In genomic region chr17:28842282-28843012, GRCh38 we compare ENCODE assay signal across 8 cellular contexts. TPM values are rescaled to one million over a fixed set of nuclear protein-coding genes. Genes with fewer than 3 reads are reported as not detected.
A peak's percentile ranks its signal among the peaks of the same experiment; 100 is the strongest.
DNase-seq lines count a peak whose midpoint lies in the region; ATAC-seq and TF ChIP-seq lines count a peak whose summit lies in the region.

TSS of gene FAM222B (minus strand) at chr17:28842790. CDS start at chr17:28766667, 76,123 bp downstream.

- H3K27ac ChIP-seq in SJCRH30 (peak within 1 kb of the TSS; percentile 56), foreskin keratinocyte (peak within 1 kb of the TSS; percentile 41), stomach (peak within 1 kb of the TSS; percentile 79 to 90 (median 84))

- no peaks in the 10 kb centered on the region for H3K27me3 Mint-ChIP-seq in neural crest cell (ENCODE audit: low read depth)

- peak within 1 kb of the TSS; percentile 97 for H3K4me3 Mint-ChIP-seq in neural crest cell

- H3K27ac Mint-ChIP-seq in neural crest cell (ENCODE audit: unreplicated experiment), result peak within 1 kb of the TSS; percentile 97

- 0 to 1% (median 0%) methylated on average over 23 to 44 of the region's 44 CpGs for WGBS in stomach, 5 donors

- H3K36me3 Mint-ChIP-seq in neural crest cell (ENCODE audit: low read depth), result no peaks in the 10 kb centered on the region

- peak in 1 of 4 donors; percentile 68 for TF ChIP-seq POLR2A in stomach (IDR thresholded peaks at IDR 0.05)

- H3K9me3 ChIP-seq in MG63 (no peaks in the 10 kb centered on the region), SJCRH30 (replicated peaks) (no peaks in the 10 kb centered on the region), stomach (no peaks in the 10 kb centered on the region)

- H3K27me3 ChIP-seq in MG63, result no peaks in the 10 kb centered on the region
- H3K27me3 ChIP-seq in SJCRH30, result no peaks in the 10 kb centered on the region
- H3K27me3 ChIP-seq in foreskin keratinocyte, result no peaks in the 10 kb centered on the region
- no peaks in the 10 kb centered on the region for H3K27me3 ChIP-seq in stomach

- intact Hi-C loops in stomach (cut with DNase I; ENCODE audit: low total_unique reads), result loop anchor here (10.0 kb wide), 1 partner anchor 78 kb away; no protein-coding TSS in a partner anchor

- no peaks in the 10 kb centered on the region for H3K9me3 Mint-ChIP-seq in neural crest cell

- peak within 1 kb of the TSS; percentile 92 for H3K4me3 ChIP-seq in MG63
- peak within 1 kb of the TSS; percentile 89 for H3K4me3 ChIP-seq in SJCRH30
- H3K4me3 ChIP-seq in stomach, result peak within 1 kb of the TSS; percentile 72 to 98 (median 84)

- H3K36me3 ChIP-seq in MG63 (peaks cover 10% of the 10 kb centered on the region), SJCRH30 (no peaks in the 10 kb centered on the region), stomach (no peaks in the 10 kb centered on the region)

- H3K4me1 Mint-ChIP-seq in neural crest cell, result peaks cover 21% of the 10 kb centered on the region

- ATAC-seq in foreskin keratinocyte, result peak; percentile 84

- TF ChIP-seq EP300 in stomach (IDR thresholded peaks at IDR 0.05), result no peak

- DNase-seq in DMS79 (lab: John Stamatoyannopoulos, UW), result peak; percentile 80
- peak; percentile 66 for DNase-seq in GOT3 (lab: John Stamatoyannopoulos, UW)
- DNase-seq in MG63, result peak; percentile 89
- peak; percentile 95 to 97 for DNase-seq in SJCRH30
- DNase-seq in activated gamma-delta T cell treated with Interleukin-2 at 50 U/mL for 16 hours, result peak; percentile 80
- DNase-seq in foreskin keratinocyte, result peak; percentile 37 to 59
- peak; percentile 85 for DNase-seq in neural crest cell (ENCODE audit: low read depth, low spot score)
- peak; percentile 84 for DNase-seq in stomach

- H3K4me1 ChIP-seq in SJCRH30 (peaks cover 15% of the 10 kb centered on the region), foreskin keratinocyte (no peaks in the 10 kb centered on the region), stomach (peaks cover 0 to 31% (median 21%) of the 10 kb centered on the region in 4 donors)

- TF ChIP-seq CTCF in foreskin keratinocyte (conservative IDR thresholded peaks at IDR 0.05), result no peak
- no peak for TF ChIP-seq CTCF in neural crest cell (conservative IDR thresholded peaks at IDR 0.05)
- no peak for TF ChIP-seq CTCF in stomach (IDR thresholded peaks at IDR 0.05)

RNA-seq across cellular contexts. Expression of gene FAM222B, which starts in this region (rescaled TPM):
- 0.05 and 0.46 TPM in 2 replicates for total RNA-seq in MG63 (2014; rRNA removed; shearing (Covaris generic); ENCODE audit: low replicate concordance)
- total RNA-seq in SJCRH30 (2014; rRNA removed; shearing (Covaris generic)), result 17.4 and 22.8 TPM in 2 replicates
- 16.3 and 17.9 TPM in 2 replicates for total RNA-seq in foreskin keratinocyte
- 9.8 and 10.8 TPM in 2 replicates for polyA plus RNA-seq in foreskin keratinocyte
- total RNA-seq in neural crest cell, result 29.6 and 33.0 TPM in 2 replicates
- 10 to 100 TPM in 3 of 5 donors, 1 to 10 TPM in 2; 5.5 to 29.6 (median 14.0) TPM for total RNA-seq in stomach
- polyA plus RNA-seq in stomach, result 1 to 10 TPM; 4.4 to 8.3 (median 6.6) TPM

Comparison
In these comparisons a context has a peak if more than half of its experiments do, and no peak if none do; other contexts are left out.
1. Peak in every context shown above with its lines: DNase-seq, ATAC-seq, H3K4me3 ChIP-seq and H3K27ac ChIP-seq.
2. Peak in DNase-seq and H3K4me3 ChIP-seq in MG63; RNA of the gene not detected or under 1 TPM.